16 cellular contexts compared by ENCODE assay signal in the genomic region with DNA sequence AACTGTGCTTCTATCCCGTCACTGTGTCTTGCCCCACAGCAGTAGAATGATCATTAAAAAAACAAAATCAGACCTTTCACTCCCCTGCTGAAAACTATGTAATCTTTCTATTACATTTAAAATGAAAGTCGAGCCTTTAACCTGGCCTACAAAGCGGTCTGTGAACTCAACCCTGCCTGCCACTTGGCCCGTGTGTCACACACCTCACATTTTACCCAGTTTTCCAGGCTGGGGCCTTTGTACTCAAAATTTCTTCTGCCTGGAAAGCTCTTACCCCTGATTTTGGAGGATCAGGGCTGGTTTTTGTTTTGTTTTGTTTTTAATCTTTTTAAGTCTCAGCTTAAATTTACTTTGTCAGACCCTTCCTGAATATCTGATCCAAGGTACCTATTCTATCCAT.
A peak's percentile ranks its signal among the peaks of the same experiment; 100 is the strongest.
DNase-seq lines count a peak whose midpoint lies in the region; ATAC-seq and TF ChIP-seq lines count a peak whose summit lies in the region.
"Had no signal": no experiment of that assay in that cellular context is flagged by ENCODE, and none has a peak within 500 bp of the region (broad histone marks: within the 10 kb centered on the region; RNA-seq: fewer than 3 reads in every experiment).

No MANE protein-coding gene starts in this region.

- H3K36me3 ChIP-seq in PC-9 (ENCODE audit: low read depth) = peaks cover 35% of the 10 kb centered on the region
- no peaks in the 10 kb centered on the region for H3K36me3 ChIP-seq in ascending aorta
- H3K36me3 ChIP-seq in neural progenitor cell = no peaks in the 10 kb centered on the region
- no peaks in the 10 kb centered on the region for H3K36me3 ChIP-seq in tibial artery

- peaks cover 43% of the 10 kb centered on the region for H3F3A ChIP-seq in PC-9 (ENCODE audit: insufficient read depth, low read depth)
- no peaks in the 10 kb centered on the region for H3F3A ChIP-seq in neural progenitor cell (ENCODE audit: low read depth)

- no peak overlapping the region for H3K4me3 Mint-ChIP-seq in neural progenitor cell
- H3K4me3 Mint-ChIP-seq: B cell; CD4-positive, alpha-beta T cell had no signal

- no peak for TF ChIP-seq CTCF in PC-9 (conservative IDR thresholded peaks at IDR 0.05)
- TF ChIP-seq CTCF in ascending aorta (IDR thresholded peaks at IDR 0.05) = no peak
- no peak for TF ChIP-seq CTCF in neural progenitor cell (IDR thresholded peaks at IDR 0.05)
- TF ChIP-seq CTCF in tibial artery (IDR thresholded peaks at IDR 0.05) = no peak

- H3K27ac ChIP-seq in PC-9 (peak overlapping the region; percentile 29; the same call in 1 of the 2 replicates), ascending aorta (peak overlapping the region; percentile 48 to 57), neural progenitor cell (peak overlapping the region; percentile 22), tibial artery (peak overlapping the region; percentile 16 to 44)

- no peak for ATAC-seq in activated naive CD4-positive, alpha-beta T cell treated with anti-CD3 and anti-CD28 coated beads, Interleukin-2, amount 50 U/mL, for 72 hours
- ATAC-seq in GM19023 (IDR thresholded peaks at IDR 0.05; ENCODE audit: unreplicated experiment) = no peak
- ATAC-seq: SK-N-SH treated with all-trans-retinoic acid at 6 μM for 48 hours had no signal

- intact Hi-C loops in PC-9 (cut with micrococcal nuclease; ENCODE audit: unreplicated experiment) (no loop called here), ascending aorta (cut with DNase I) (no loop called here), tibial artery (cut with DNase I; ENCODE audit: low total_unique reads) (loop anchor here (10.0 kb wide), 1 partner anchor 54 kb away; no protein-coding TSS in a partner anchor)

- H3K27me3 Mint-ChIP-seq in neural progenitor cell (ENCODE audit: insufficient read depth, low read depth) = no peaks in the 10 kb centered on the region
- H3K27me3 Mint-ChIP-seq: B cell; CD4-positive, alpha-beta T cell had no signal

- H3K27me3 ChIP-seq in PC-9 (ENCODE audit: insufficient read depth, low read depth) (no peaks in the 10 kb centered on the region), ascending aorta (no peaks in the 10 kb centered on the region), neural progenitor cell (no peaks in the 10 kb centered on the region), tibial artery (no peaks in the 10 kb centered on the region)

- H3K4me3 ChIP-seq in PC-9 = no peak overlapping the region
- H3K4me3 ChIP-seq in ascending aorta = no peak overlapping the region
- no peak overlapping the region for H3K4me3 ChIP-seq in neural progenitor cell
- no peak overlapping the region for H3K4me3 ChIP-seq in tibial artery

- no peak overlapping the region for H3K9ac ChIP-seq in neural progenitor cell

- H3K79me2 ChIP-seq in PC-9 (ENCODE audit: low read depth) (peaks cover 57% of the 10 kb centered on the region), neural progenitor cell (ENCODE audit: low read depth) (peaks cover 28% of the 10 kb centered on the region)

- H3K4me1 ChIP-seq in PC-9 (replicated peaks; ENCODE audit: insufficient read depth) (peaks cover 25% of the 10 kb centered on the region), ascending aorta (peaks cover 0 to 52% of the 10 kb centered on the region in 2 donors), neural progenitor cell (no peaks in the 10 kb centered on the region), tibial artery (peaks cover 0 to 64% (median 34%) of the 10 kb centered on the region in 4 donors)

- no peaks in the 10 kb centered on the region for H3K9me3 ChIP-seq in PC-9 (ENCODE audit: insufficient read depth, low read depth)
- no peaks in the 10 kb centered on the region for H3K9me3 ChIP-seq in ascending aorta
- H3K9me3 ChIP-seq in neural progenitor cell (ENCODE audit: low read depth) = no peaks in the 10 kb centered on the region
- H3K9me3 ChIP-seq in tibial artery = no peaks in the 10 kb centered on the region

- peaks cover 15% of the 10 kb centered on the region for H3K4me1 Mint-ChIP-seq in neural progenitor cell

- no peaks in the 10 kb centered on the region for H4K20me1 ChIP-seq in PC-9 (ENCODE audit: insufficient read depth)
- peaks cover 35% of the 10 kb centered on the region for H4K20me1 ChIP-seq in neural progenitor cell (ENCODE audit: low read depth)

- H3K36me3 Mint-ChIP-seq in neural progenitor cell = peaks cover 14% of the 10 kb centered on the region
- no peaks in the 10 kb centered on the region for H3K36me3 Mint-ChIP-seq in activated naive CD4-positive, alpha-beta T cell treated with anti-CD3 and anti-CD28 coated beads, Interleukin-2, amount 50 U/mL, for 72 hours

- no peak overlapping the region for H2AFZ ChIP-seq in PC-9
- no peak overlapping the region for H2AFZ ChIP-seq in neural progenitor cell (replicated peaks)

- no peak overlapping the region for H3K27ac Mint-ChIP-seq in neural progenitor cell
- H3K27ac Mint-ChIP-seq in activated naive CD4-positive, alpha-beta T cell treated with anti-CD3 and anti-CD28 coated beads, Interleukin-2, amount 50 U/mL, for 72 hours = no peak overlapping the region
- H3K27ac Mint-ChIP-seq: B cell had no signal

- DNase-seq in PC-9 (no peak), ascending aorta (ENCODE audit: low spot score in 2 of 2) (no peak), neural progenitor cell (ENCODE audit: low spot score) (no peak), tibial artery (no peak), AML-193 (lab: John Stamatoyannopoulos, UW) (no peak)
- no peak for DNase-seq in activated naive CD4-positive, alpha-beta T cell treated with anti-CD3 and anti-CD28 coated beads, Interleukin-2, amount 50 U/mL, for 72 hours (ENCODE audit: low spot score in 2 of 2)
- DNase-seq: CD4-positive, alpha-beta T cell; DMS53; KBM-7; MV-4-11; NCI-H1417 treated with DMSO at 0.1 percent for 48 hours; NCI-H1930; SHP77 had no signal

- H3K4me2 ChIP-seq in PC-9 (no peak overlapping the region), neural progenitor cell (no peak overlapping the region)

- no TSS peak for BruUV-seq in PC-9 (replicated peaks; lab: Mats Ljungman, UMichigan)

- no peaks in the 10 kb centered on the region for H3K9me3 Mint-ChIP-seq in neural progenitor cell
- H3K9me3 Mint-ChIP-seq in activated naive CD4-positive, alpha-beta T cell treated with anti-CD3 and anti-CD28 coated beads, Interleukin-2, amount 50 U/mL, for 72 hours = no peaks in the 10 kb centered on the region
- H3K9me3 Mint-ChIP-seq: CD4-positive, alpha-beta T cell had no signal

- POLR2A ChIA-PET in PC-9 (lab: Charles Lee; ENCODE audit: unreplicated experiment) = no interaction called here

- CTCF ChIA-PET in PC-9 (lab: Charles Lee) = interaction anchor here (0.6 kb wide), 1 partner anchor 231 kb away, joined by 3 read pairs; no protein-coding TSS in a partner anchor

- H3K9me2 ChIP-seq in PC-9 (ENCODE audit: insufficient read depth) = no peaks in the 10 kb centered on the region
